18 cellular contexts compared by ENCODE assay signal in the genomic region with DNA sequence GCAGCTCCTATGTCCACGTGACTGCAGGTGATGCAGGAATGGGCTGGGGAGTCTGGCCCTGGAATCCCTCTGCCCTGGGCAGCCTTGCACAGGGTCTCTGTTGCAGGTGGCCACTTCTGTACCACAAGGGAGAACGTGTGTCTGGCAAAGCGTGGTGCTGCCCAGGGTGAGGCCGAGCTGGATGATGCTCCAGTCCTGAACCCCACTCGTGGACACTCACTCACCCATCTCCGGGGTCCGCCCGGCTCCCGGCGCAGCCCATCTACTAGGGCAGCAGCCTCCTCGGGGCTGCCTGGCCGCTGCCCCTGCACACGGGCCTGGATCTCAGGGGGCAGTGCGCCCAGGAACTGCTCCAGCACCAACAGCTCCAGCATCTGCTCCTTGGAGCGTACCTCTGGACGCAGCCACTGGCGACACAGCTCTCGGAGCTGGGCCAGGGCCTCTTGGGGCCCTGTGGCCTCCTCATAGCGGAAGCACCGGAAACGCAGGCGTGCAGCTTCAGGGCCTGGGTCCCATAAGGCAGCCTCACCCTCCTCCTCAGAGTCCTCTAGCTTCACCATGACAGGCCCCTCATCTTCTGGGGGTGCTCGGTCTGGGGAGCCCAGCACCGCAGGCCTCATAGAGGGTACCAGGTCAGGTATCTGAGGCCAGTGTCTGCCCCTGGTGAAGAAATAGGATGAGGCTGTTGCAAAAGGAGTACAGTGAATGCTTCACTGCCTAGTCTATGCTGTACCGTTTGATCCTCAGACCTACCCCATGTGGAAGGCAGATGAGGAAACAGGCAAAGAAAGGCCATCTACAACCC. TPM values are rescaled to one million over a fixed set of nuclear protein-coding genes. Genes with fewer than 3 reads are reported as not detected.
A peak's percentile ranks its signal among the peaks of the same experiment; 100 is the strongest.
DNase-seq lines count a peak whose midpoint lies in the region; ATAC-seq and TF ChIP-seq lines count a peak whose summit lies in the region.
"Had no signal": no experiment of that assay in that cellular context is flagged by ENCODE, and none has a peak within 500 bp of the region (broad histone marks: within the 10 kb centered on the region; RNA-seq: fewer than 3 reads in every experiment).

No MANE protein-coding gene starts in this region.

- H3K36me3 ChIP-seq in Peyer's patch: peaks cover 0 to 23% (median 0%) of the 10 kb centered on the region in 3 donors
- peaks cover 2% of the 10 kb centered on the region for H3K36me3 ChIP-seq in A673 (ENCODE audit: insufficient read depth, low read length, poor library complexity, severe bottlenecking)

- TF ChIP-seq CTCF in Peyer's patch (IDR thresholded peaks at IDR 0.05) (no peak), A673 (conservative IDR thresholded peaks at IDR 0.05; ENCODE audit: low read depth, low read length) (no peak)

- no peaks in the 10 kb centered on the region for H3K9me3 Mint-ChIP-seq in activated CD4-positive, alpha-beta T cell treated with anti-CD3 and anti-CD28 coated beads for 36 hours (ENCODE audit: low read depth)
- H3K9me3 Mint-ChIP-seq: CD8-positive, alpha-beta memory T cell; H9; immature natural killer cell had no signal

- H3K27me3 ChIP-seq in Peyer's patch: no peaks in the 10 kb centered on the region
- H3K27me3 ChIP-seq in A673 (replicated peaks; ENCODE audit: insufficient read depth, low read depth, low read length, poor library complexity): no peaks in the 10 kb centered on the region
- H3K27me3 ChIP-seq: gastroesophageal sphincter had no signal

- POLR2A ChIA-PET in activated CD4-positive, alpha-beta T cell treated with anti-CD3 and anti-CD28 coated beads for 36 hours (lab: Charles Lee): interaction anchor here (2.5 kb wide), 1 partner anchor 11 kb away, joined by 9 read pairs; no protein-coding TSS in a partner anchor
- POLR2A ChIA-PET in A673 (lab: Charles Lee; ENCODE audit: low non-redundant PET): no interaction called here

- no peak overlapping the region for H3K27ac Mint-ChIP-seq in activated CD4-positive, alpha-beta T cell treated with anti-CD3 and anti-CD28 coated beads for 36 hours

- intact Hi-C loops in activated CD4-positive, alpha-beta T cell treated with anti-CD3 and anti-CD28 coated beads for 36 hours (cut with DNase I, micrococcal nuclease): no loop called here
- intact Hi-C loops in left cardiac atrium (cut with DNase I) (no loop called here), sciatic nerve (cut with DNase I) (no loop called here), A673 (cut with micrococcal nuclease; ENCODE audit: unreplicated experiment) (no loop called here)

- CTCF ChIA-PET in activated CD4-positive, alpha-beta T cell treated with anti-CD3 and anti-CD28 coated beads for 36 hours (lab: Charles Lee): interaction anchor here (1.7 kb wide), 1 partner anchor 51 kb away, joined by 9 read pairs; a partner anchor contains a TSS
- CTCF ChIA-PET in A673 (lab: Charles Lee): no interaction called here

- no peaks in the 10 kb centered on the region for H3K27me3 Mint-ChIP-seq in activated CD4-positive, alpha-beta T cell treated with anti-CD3 and anti-CD28 coated beads for 36 hours

- H3K36me3 Mint-ChIP-seq in activated CD4-positive, alpha-beta T cell treated with anti-CD3 and anti-CD28 coated beads for 36 hours (ENCODE audit: low read depth): peaks cover 26% of the 10 kb centered on the region

- TF ChIP-seq POLR2A in Peyer's patch (IDR thresholded peaks at IDR 0.05): no peak

- BruUV-seq in A673 (replicated peaks; lab: Mats Ljungman, UMichigan): no TSS peak

- peaks cover 0 to 12% (median 7%) of the 10 kb centered on the region in 4 donors for H3K4me1 ChIP-seq in Peyer's patch
- H3K4me1 ChIP-seq in A673 (ENCODE audit: insufficient read depth, low read length, poor library complexity, severe bottlenecking): peaks cover 10% of the 10 kb centered on the region

- peaks cover 28% of the 10 kb centered on the region for H3K4me1 Mint-ChIP-seq in activated CD4-positive, alpha-beta T cell treated with anti-CD3 and anti-CD28 coated beads for 36 hours

- no peaks in the 10 kb centered on the region for H3K9me3 ChIP-seq in Peyer's patch
- H3K9me3 ChIP-seq in A673 (ENCODE audit: low read depth, low read length, poor library complexity, severe bottlenecking): no peaks in the 10 kb centered on the region
- H3K9me3 ChIP-seq: gastroesophageal sphincter had no signal

- no peak overlapping the region for H3K4me3 Mint-ChIP-seq in activated CD4-positive, alpha-beta T cell treated with anti-CD3 and anti-CD28 coated beads for 36 hours

- no peak overlapping the region for H3K4me3 ChIP-seq in Peyer's patch
- H3K4me3 ChIP-seq in A673 (ENCODE audit: low read depth, low read length, poor library complexity, severe bottlenecking): no peak overlapping the region
- H3K4me3 ChIP-seq: gastroesophageal sphincter, smooth muscle cell had no signal

- no peak for ATAC-seq in activated CD4-positive, alpha-beta T cell treated with anti-CD3 and anti-CD28 coated beads for 36 hours
- ATAC-seq in left cardiac atrium (no peak), sciatic nerve (no peak), GM21619 (IDR thresholded peaks at IDR 0.05; ENCODE audit: unreplicated experiment) (no peak)
- ATAC-seq: gastroesophageal sphincter, GM12878 had no signal

- DNase-seq in activated CD4-positive, alpha-beta T cell treated with anti-CD3 and anti-CD28 coated beads for 36 hours: peak; percentile 3
- DNase-seq in activated CD4-positive, alpha-beta T cell treated with anti-CD3 and anti-CD28 coated beads for 1 hour: no peak
- DNase-seq in Peyer's patch (peak; percentile 9 to 45 (median 43)), left cardiac atrium (peak; percentile 28), sciatic nerve (ENCODE audit: low spot score) (peak; percentile 61), A673 (ENCODE audit: low spot score) (no peak), dedifferentiated amniotic fluid mesenchymal stem cell (ENCODE audit: extremely low spot score) (no peak)
- DNase-seq: H9, immature natural killer cell, KG1, NCI-H1417, NCI-H226, nucleus accumbens had no signal

- H3K27ac ChIP-seq in Peyer's patch (no peak overlapping the region), A673 (ENCODE audit: low read depth, low read length, poor library complexity, severe bottlenecking) (no peak overlapping the region)

RNA-seq across cellular contexts. Expression of a gene that starts 2.2 kb away (rescaled TPM):
- 10 to 100 TPM; 14.3 to 15.0 TPM for total RNA-seq in activated CD4-positive, alpha-beta T cell treated with anti-CD3 and anti-CD28 coated beads for 36 hours
- total RNA-seq in Peyer's patch (100 to 1,000 TPM in 1 of 4 donors, 10 to 100 TPM in 3; 60.9 to 123 (median 82.3) TPM), left cardiac atrium (10 to 100 TPM in 1 of 2 donors, 1 to 10 TPM in 1; 9.2 to 11.0 TPM), sciatic nerve (32.4 TPM), A673 (2021) (18.2 and 20.3 TPM in 2 replicates)

RNA-seq across cellular contexts. Expression of a gene that starts 12.6 kb away (rescaled TPM):
- 100 to 1,000 TPM; 115 to 138 TPM for total RNA-seq in activated CD4-positive, alpha-beta T cell treated with anti-CD3 and anti-CD28 coated beads for 36 hours
- total RNA-seq in Peyer's patch (10 to 100 TPM; 10.2 to 37.1 (median 18.5) TPM), left cardiac atrium (100 to 1,000 TPM in 1 of 2 donors, 10 to 100 TPM in 1; 91.4 to 113 TPM), sciatic nerve (57.4 TPM), A673 (2021) (182 and 185 TPM in 2 replicates)

RNA-seq across cellular contexts. Expression of a gene that starts 16.1 kb away (rescaled TPM):
- 100 to 1,000 TPM; 101 to 107 TPM for total RNA-seq in activated CD4-positive, alpha-beta T cell treated with anti-CD3 and anti-CD28 coated beads for 36 hours
- total RNA-seq in Peyer's patch (100 to 1,000 TPM in 2 of 4 donors, 10 to 100 TPM in 2; 79.2 to 115 (median 101) TPM), left cardiac atrium (100 to 1,000 TPM; 109 to 113 TPM), sciatic nerve (94.6 TPM), A673 (2021) (57.6 and 69.8 TPM in 2 replicates)

RNA-seq across cellular contexts. Expression of a gene that starts 27.1 kb away (rescaled TPM):
- total RNA-seq in activated CD4-positive, alpha-beta T cell treated with anti-CD3 and anti-CD28 coated beads for 36 hours: 100 to 1,000 TPM; 481 to 758 TPM
- total RNA-seq in Peyer's patch (100 to 1,000 TPM; 164 to 281 (median 196) TPM), left cardiac atrium (100 to 1,000 TPM; 135 to 150 TPM), sciatic nerve (168 TPM), A673 (2021) (985 and 1,038 TPM in 2 replicates)

RNA-seq across cellular contexts. Expression of a gene that starts 51.4 kb away (rescaled TPM):
- 10 to 100 TPM; 10.1 to 11.1 TPM for total RNA-seq in activated CD4-positive, alpha-beta T cell treated with anti-CD3 and anti-CD28 coated beads for 36 hours
- total RNA-seq in Peyer's patch (10 to 100 TPM in 3 of 4 donors, 1 to 10 TPM in 1; 7.4 to 21.6 (median 14.3) TPM), left cardiac atrium (10 to 100 TPM; 10.2 to 11.7 TPM), sciatic nerve (14.9 TPM), A673 (2021) (24.3 and 25.0 TPM in 2 replicates)

Comparison
In these comparisons a context has a peak if more than half of its experiments do, and no peak if none do; other contexts are left out.
1. DNase-seq: peak in activated CD4-positive, alpha-beta T cell treated with anti-CD3 and anti-CD28 coated beads for 36 hours (single experiment), Peyer's patch (3 of 3), left cardiac atrium (single experiment) and sciatic nerve (single experiment); none in activated CD4-positive, alpha-beta T cell treated with anti-CD3 and anti-CD28 coated beads for 1 hour (single experiment), A673 (single experiment) and dedifferentiated amniotic fluid mesenchymal stem cell (single experiment).